Comparison of ENCODE assay signal across 8 cellular contexts in genomic region chr12:100574262-100575074, GRCh38. TPM values are rescaled to one million over a fixed set of nuclear protein-coding genes. Genes with fewer than 3 reads are reported as not detected.
DNase-seq lines count a peak whose midpoint lies in the region; ATAC-seq and TF ChIP-seq lines count a peak whose summit lies in the region.

No MANE protein-coding gene starts in this region.

- ATAC-seq in RWPE2 (ENCODE audit: low read depth): peak; percentile 8; the same call in 2 of the 3 replicates
- ATAC-seq in natural killer cell treated with Interleukin-12 subunit alpha and Interleukin-12 subunit beta and Interleukin-15 and Interleukin-18, amount 100 ng/mL, for 72 hours: no peak

- H3K79me2 ChIP-seq in H9 (ENCODE audit: insufficient read depth, low read length): peaks cover 2% of the 10 kb centered on the region; the same call in 1 of the 2 replicates

- H2BK20ac ChIP-seq in H9 (ENCODE audit: low read depth, low read length, poor library complexity, severe bottlenecking): no peak overlapping the region

- no peak overlapping the region for H3K27ac ChIP-seq in H9 (ENCODE audit: insufficient read length, low read depth, low read length)
- peak overlapping the region; percentile 11 for H3K27ac ChIP-seq in RWPE2 (ENCODE audit: poor library complexity, severe bottlenecking)
- peak overlapping the region; percentile 57 to 75 (median 64) for H3K27ac ChIP-seq in esophagus muscularis mucosa (replicated peaks in 1 of 4)

- no peak overlapping the region for H3K14ac ChIP-seq in H9 (ENCODE audit: insufficient read depth, low read length)

- H3K4me2 ChIP-seq in H9 (ENCODE audit: insufficient read depth, insufficient read length, low read length): peak overlapping the region; percentile 62

- POLR2A ChIA-PET in Caco-2 (lab: Charles Lee): interaction anchor here (0.6 kb wide), 2 partner anchors 447 to 1575 kb away, joined by 4 to 6 read pairs; no protein-coding TSS in a partner anchor

- peaks cover 10% of the 10 kb centered on the region for H3K23me2 ChIP-seq in H9 (ENCODE audit: insufficient read length, low read depth, low read length, poor library complexity, severe bottlenecking)

- intact Hi-C loops in Caco-2 (cut with micrococcal nuclease; ENCODE audit: unreplicated experiment) (loop anchor here (5.0 kb wide), 1 partner anchor 437 kb away; no protein-coding TSS in a partner anchor), esophagus muscularis mucosa (cut with DNase I) (no loop called here)

- H2BK5ac ChIP-seq in H9 (ENCODE audit: insufficient read length, low read length): no peak overlapping the region

- no peak overlapping the region for H2BK120ac ChIP-seq in H9 (ENCODE audit: low read depth, low read length, poor library complexity, severe bottlenecking)

- H3K36me3 Mint-ChIP-seq in Caco-2 (ENCODE audit: insufficient read depth, unreplicated experiment): peaks cover 11% of the 10 kb centered on the region
- no peaks in the 10 kb centered on the region; a peak in 2 of 7 replicates for H3K36me3 Mint-ChIP-seq in H9 (ENCODE audit: insufficient read depth in 1 of 3, low read depth in 3 of 3)
- H3K36me3 Mint-ChIP-seq in natural killer cell treated with Interleukin-12 subunit alpha and Interleukin-12 subunit beta and Interleukin-15 and Interleukin-18, amount 100 ng/mL, for 72 hours: no peaks in the 10 kb centered on the region

- H3K4ac ChIP-seq in H9 (ENCODE audit: low read depth, low read length): no peak overlapping the region

- H3K79me1 ChIP-seq in H9 (ENCODE audit: insufficient read depth, low read depth, low read length, poor library complexity, severe bottlenecking): no peaks in the 10 kb centered on the region

- no peaks in the 10 kb centered on the region; the same call in 1 of the 2 replicates for H3K27me3 ChIP-seq in Caco-2 (replicated peaks; ENCODE audit: control insufficient read depth, insufficient read depth, low read length)
- no peaks in the 10 kb centered on the region for H3K27me3 ChIP-seq in H9 (ENCODE audit: insufficient read depth, low read length)
- no peaks in the 10 kb centered on the region for H3K27me3 ChIP-seq in RWPE2 (ENCODE audit: insufficient read depth, poor library complexity, severe bottlenecking)
- H3K27me3 ChIP-seq in esophagus muscularis mucosa: peaks cover 0 to 8% (median 0%) of the 10 kb centered on the region in 4 donors

- no peak overlapping the region for H3T11ph ChIP-seq in H9 (ENCODE audit: low read length)

- H3K4me1 Mint-ChIP-seq in Caco-2 (ENCODE audit: low read depth, unreplicated experiment) (peaks cover 5% of the 10 kb centered on the region), H9 (peaks cover 10 to 14% of the 10 kb centered on the region in 2 experiments)
- H3K4me1 Mint-ChIP-seq in natural killer cell treated with Interleukin-12 subunit alpha and Interleukin-12 subunit beta and Interleukin-15 and Interleukin-18, amount 100 ng/mL, for 72 hours (ENCODE audit: low read depth in 2 of 2): peaks cover 3 to 10% of the 10 kb centered on the region in 2 donors

- H3K9me3 Mint-ChIP-seq in Caco-2 (ENCODE audit: unreplicated experiment) (no peaks in the 10 kb centered on the region), H9 (no peaks in the 10 kb centered on the region)
- no peaks in the 10 kb centered on the region for H3K9me3 Mint-ChIP-seq in natural killer cell treated with Interleukin-12 subunit alpha and Interleukin-12 subunit beta and Interleukin-15 and Interleukin-18, amount 100 ng/mL, for 72 hours

- peak in 1 of 2 experiments; percentile 7 for DNase-seq in Caco-2
- peak; percentile 41 for DNase-seq in H9
- no peak for DNase-seq in RWPE2 (ENCODE audit: low spot score)
- DNase-seq in esophagus muscularis mucosa (ENCODE audit: extremely low spot score): no peak
- DNase-seq in natural killer cell treated with Interleukin-12 subunit alpha and Interleukin-12 subunit beta and Interleukin-15 and Interleukin-18, amount 100 ng/mL, for 72 hours (ENCODE audit: low spot score): no peak
- DNase-seq in stimulated activated CD4-positive, alpha-beta T cell treated with anti-CD3 and anti-CD28 coated beads, Interleukin-2, amount 100 ng/mL, for 48 hours: no peak
- DNase-seq in occipital lobe (lab: John Stamatoyannopoulos, UW): no peak
- no peak for DNase-seq in activated CD8-positive, alpha-beta memory T cell treated with anti-CD3 and anti-CD28 coated beads, Interleukin-2, amount 50 U/mL, for 4 hours

- H3K56ac ChIP-seq in H9 (ENCODE audit: insufficient read length, low read depth, low read length): no peak overlapping the region

- peak overlapping the region; percentile 97 for H3K27ac Mint-ChIP-seq in Caco-2 (ENCODE audit: unreplicated experiment)
- H3K27ac Mint-ChIP-seq in H9: no peak overlapping the region
- no peak overlapping the region for H3K27ac Mint-ChIP-seq in natural killer cell treated with Interleukin-12 subunit alpha and Interleukin-12 subunit beta and Interleukin-15 and Interleukin-18, amount 100 ng/mL, for 72 hours

- TF ChIP-seq CTCF in Caco-2 (IDR thresholded peaks at IDR 0.05; ENCODE audit: insufficient read depth in 1 of 2, low read depth in 1 of 2, low read length in 1 of 2, severe bottlenecking in 1 of 2, unreplicated experiment in 1 of 2): no peak
- no peak for TF ChIP-seq CTCF in H9 (conservative IDR thresholded peaks at IDR 0.05)
- no peak for TF ChIP-seq CTCF in RWPE2 (IDR thresholded peaks at IDR 0.05; ENCODE audit: poor library complexity, severe bottlenecking)
- TF ChIP-seq CTCF in esophagus muscularis mucosa (IDR thresholded peaks at IDR 0.05): no peak

- no peak overlapping the region for H2BK15ac ChIP-seq in H9 (ENCODE audit: low read depth, low read length)

- TF ChIP-seq POLR2A in esophagus muscularis mucosa (IDR thresholded peaks at IDR 0.05; ENCODE audit: low read depth): no peak

- H3K27me3 Mint-ChIP-seq in Caco-2 (ENCODE audit: insufficient read depth, unreplicated experiment) (no peaks in the 10 kb centered on the region), H9 (ENCODE audit: low read depth) (peaks cover 22% of the 10 kb centered on the region)
- H3K27me3 Mint-ChIP-seq in natural killer cell treated with Interleukin-12 subunit alpha and Interleukin-12 subunit beta and Interleukin-15 and Interleukin-18, amount 100 ng/mL, for 72 hours: peaks cover 3 to 8% of the 10 kb centered on the region in 2 donors

- H3K4me1 ChIP-seq in Caco-2 (no peaks in the 10 kb centered on the region), H9 (ENCODE audit: insufficient read depth, low read length) (no peaks in the 10 kb centered on the region), RWPE2 (ENCODE audit: insufficient read depth, poor library complexity, severe bottlenecking) (peaks cover 20% of the 10 kb centered on the region), esophagus muscularis mucosa (peaks cover 10 to 20% (median 18%) of the 10 kb centered on the region in 4 donors)

- TSS peak; percentile 55 for BruUV-seq in Caco-2 (replicated peaks; lab: Mats Ljungman, UMichigan)

- H3K9ac ChIP-seq in H9 (ENCODE audit: extremely low read depth, insufficient read length, low read length): peak overlapping the region; percentile 3

- H2AFZ ChIP-seq in H9 (ENCODE audit: low read length): no peak overlapping the region

- no peak overlapping the region for H2BK12ac ChIP-seq in H9 (ENCODE audit: insufficient read length, low read depth, low read length)

- no peak overlapping the region for H4K8ac ChIP-seq in H9 (replicated peaks; ENCODE audit: insufficient read length, low read depth, low read length)

- no peak overlapping the region for H3K18ac ChIP-seq in H9 (ENCODE audit: insufficient read length, low read depth, low read length)

- H3K23ac ChIP-seq in H9 (ENCODE audit: insufficient read length, low read depth, low read length): no peak overlapping the region

- H3K9me3 ChIP-seq in Caco-2 (no peaks in the 10 kb centered on the region), H9 (ENCODE audit: control insufficient read depth, low read depth, low read length) (no peaks in the 10 kb centered on the region), RWPE2 (ENCODE audit: severe bottlenecking) (no peaks in the 10 kb centered on the region), esophagus muscularis mucosa (no peaks in the 10 kb centered on the region)

- WGBS in H9 (ENCODE audit: extremely low coverage, insufficient read length, low lambda C conversion rate): no CpG with 5 or more reads among the region's 13 CpGs
- 14% methylated on average over 13 of the region's 13 CpGs for WGBS in esophagus muscularis mucosa

- H4K5ac ChIP-seq in H9 (ENCODE audit: insufficient read length, low read depth, low read length): no peak overlapping the region

- no peak for TF ChIP-seq EP300 in esophagus muscularis mucosa (IDR thresholded peaks at IDR 0.05)

- CTCF ChIA-PET in Caco-2 (lab: Charles Lee): no interaction called here

- H4K91ac ChIP-seq in H9 (ENCODE audit: insufficient read length, low read depth, low read length): no peak overlapping the region

- H3K4me3 Mint-ChIP-seq in Caco-2 (ENCODE audit: unreplicated experiment): peak overlapping the region; percentile 93
- peak overlapping the region; percentile 91 to 96 for H3K4me3 Mint-ChIP-seq in H9
- peak overlapping the region; percentile 90 for H3K4me3 Mint-ChIP-seq in natural killer cell treated with Interleukin-12 subunit alpha and Interleukin-12 subunit beta and Interleukin-15 and Interleukin-18, amount 100 ng/mL, for 72 hours

- H3K36me3 ChIP-seq in Caco-2 (ENCODE audit: control insufficient read depth, insufficient read depth, low read length): no peaks in the 10 kb centered on the region
- H3K36me3 ChIP-seq in RWPE2 (ENCODE audit: low read depth): no peaks in the 10 kb centered on the region
- no peaks in the 10 kb centered on the region for H3K36me3 ChIP-seq in esophagus muscularis mucosa

- no peak overlapping the region for H2AK5ac ChIP-seq in H9 (ENCODE audit: insufficient read length, low read length)

- no peaks in the 10 kb centered on the region for H4K20me1 ChIP-seq in H9 (ENCODE audit: control insufficient read depth, insufficient read depth, insufficient read length)

- H3K4me3 ChIP-seq in Caco-2 (ENCODE audit: low read depth, low read length): peak overlapping the region; percentile 73
- H3K4me3 ChIP-seq in RWPE2 (ENCODE audit: severe bottlenecking): peak overlapping the region; percentile 51
- peak overlapping the region; percentile 53 to 70 (median 64) for H3K4me3 ChIP-seq in esophagus muscularis mucosa

RNA-seq across cellular contexts. Expression of gene GAS2L3, which starts 1.0 kb away (rescaled TPM):
- total RNA-seq in Caco-2 (2022) (25.0 and 27.2 TPM in 2 replicates), H9 (2021) (11.7 and 15.8 TPM in 2 replicates), esophagus muscularis mucosa (1 to 10 TPM; 2.9 to 7.0 (median 4.3) TPM), occipital lobe (88.0 TPM)
- 1 to 10 TPM; 2.7 to 3.1 TPM for total RNA-seq in natural killer cell treated with Interleukin-12 subunit alpha and Interleukin-12 subunit beta and Interleukin-15 and Interleukin-18, amount 100 ng/mL, for 72 hours
